20 cellular contexts compared by ENCODE assay signal in genomic region chr5:19615661-19616060, GRCh38.
"Had no signal": no experiment of that assay in that cellular context is flagged by ENCODE, and none has a peak within 500 bp of the region (broad histone marks: within the 10 kb centered on the region; RNA-seq: fewer than 3 reads in every experiment).

No MANE protein-coding gene starts in this region.

- DNase-seq: activated CD4-positive, alpha-beta T cell treated with anti-CD3 and anti-CD28 coated beads for 36 hours; activated CD4-positive, alpha-beta T cell treated with anti-CD3 and anti-CD28 coated beads, Interleukin-2, amount 50 U/mL, for 1 hour; activated CD8-positive, alpha-beta memory T cell treated with anti-CD3 and anti-CD28 coated beads, Interleukin-2, amount 50 U/mL, for 4 hours; activated CD8-positive, alpha-beta T cell treated with anti-CD3 and anti-CD28 coated beads for 36 hours; amniotic stem cell; brain microvascular endothelial cell; cerebellar nuclear complex; Kasumi-1; KBM-7; NCI-H1092; NCI-H1417; NCI-H1694 treated with DMSO at 0.1 percent for 48 hours; NCI-H2029 treated with DMSO at 0.1 percent for 48 hours; NCI-H345; NCI-H510A; SHP77 treated with DMSO at 0.1 percent for 48 hours; WERI-Rb-1 had no signal

- ATAC-seq: activated CD4-positive, alpha-beta T cell treated with anti-CD3 and anti-CD28 coated beads for 36 hours; activated CD8-positive, alpha-beta T cell treated with anti-CD3 and anti-CD28 coated beads for 36 hours had no signal

- H3K27me3 Mint-ChIP-seq: activated CD4-positive, alpha-beta T cell treated with anti-CD3 and anti-CD28 coated beads for 36 hours; activated CD8-positive, alpha-beta T cell treated with anti-CD3 and anti-CD28 coated beads for 36 hours; activated naive CD4-positive, alpha-beta T cell treated with anti-CD3 and anti-CD28 coated beads, Interleukin-2, amount 50 U/mL, for 24 hours had no signal

- H3K4me1 Mint-ChIP-seq: activated CD4-positive, alpha-beta T cell treated with anti-CD3 and anti-CD28 coated beads for 36 hours; activated naive CD4-positive, alpha-beta T cell treated with anti-CD3 and anti-CD28 coated beads, Interleukin-2, amount 50 U/mL, for 24 hours had no signal

- H3K4me1 ChIP-seq: ascending aorta had no signal

- H3K36me3 Mint-ChIP-seq: activated naive CD4-positive, alpha-beta T cell treated with anti-CD3 and anti-CD28 coated beads, Interleukin-2, amount 50 U/mL, for 24 hours had no signal

- H3K4me3 Mint-ChIP-seq: activated CD4-positive, alpha-beta T cell treated with anti-CD3 and anti-CD28 coated beads for 36 hours; activated CD8-positive, alpha-beta T cell treated with anti-CD3 and anti-CD28 coated beads for 36 hours; activated naive CD4-positive, alpha-beta T cell treated with anti-CD3 and anti-CD28 coated beads, Interleukin-2, amount 50 U/mL, for 24 hours had no signal

- H3K4me3 ChIP-seq: ascending aorta had no signal

- H3K9me3 ChIP-seq: ascending aorta had no signal

- H3K36me3 ChIP-seq: ascending aorta, brain microvascular endothelial cell, WERI-Rb-1 had no signal

- H3K27ac Mint-ChIP-seq: activated CD4-positive, alpha-beta T cell treated with anti-CD3 and anti-CD28 coated beads for 36 hours; activated CD8-positive, alpha-beta T cell treated with anti-CD3 and anti-CD28 coated beads for 36 hours; activated naive CD4-positive, alpha-beta T cell treated with anti-CD3 and anti-CD28 coated beads, Interleukin-2, amount 50 U/mL, for 24 hours had no signal

- H3K27me3 ChIP-seq: ascending aorta, brain microvascular endothelial cell had no signal

- FAIRE-seq: RCC 7860 had no signal

- H3K27ac ChIP-seq: ascending aorta, brain microvascular endothelial cell, WERI-Rb-1 had no signal
